Comparison of ENCODE assay signal across 9 cellular contexts in the genomic region with DNA sequence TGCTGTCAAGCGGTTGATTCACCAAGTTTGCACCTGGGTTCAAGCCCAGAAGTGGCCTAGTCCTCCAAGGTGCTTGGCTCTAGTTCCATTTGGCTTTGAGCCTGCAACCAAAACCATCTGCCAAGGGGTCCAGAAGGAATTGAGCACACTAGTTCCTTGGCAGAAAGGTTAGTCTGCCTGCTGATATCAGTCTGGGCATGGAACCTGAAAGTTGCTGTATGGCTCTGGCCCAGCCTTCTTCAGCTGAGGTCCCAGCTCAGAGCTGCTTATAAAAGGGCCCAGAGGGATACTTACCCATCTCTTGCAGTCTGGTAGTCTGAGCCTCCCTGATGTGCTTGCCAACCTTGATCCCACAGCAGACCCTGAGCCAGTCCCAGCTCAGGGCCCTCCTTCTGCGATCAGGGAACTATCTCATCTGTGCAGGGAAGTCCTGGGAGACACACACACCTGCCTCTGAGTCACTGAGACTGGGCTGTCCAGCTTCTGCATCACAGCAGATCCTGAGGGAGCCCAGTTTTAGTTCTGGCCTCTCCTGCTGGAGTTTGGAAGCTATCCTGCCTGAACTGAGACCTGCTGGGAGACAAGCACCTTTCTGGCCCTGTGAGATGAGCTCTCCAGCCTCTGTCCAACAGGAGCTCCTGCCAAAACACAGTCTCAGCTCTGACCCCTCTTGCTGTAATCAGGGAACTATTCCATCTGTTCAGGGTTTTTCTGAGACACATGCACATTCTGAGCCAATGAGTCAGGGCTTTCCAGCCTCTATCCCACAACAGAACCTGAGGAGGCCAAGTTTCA.
DNase-seq lines count a peak whose midpoint lies in the region; ATAC-seq, FAIRE-seq and TF ChIP-seq lines count a peak whose summit lies in the region.
"Had no signal": no experiment of that assay in that cellular context is flagged by ENCODE, and none has a peak within 500 bp of the region (broad histone marks: within the 10 kb centered on the region; RNA-seq: fewer than 3 reads in every experiment).

No MANE protein-coding gene starts in this region.

- ATAC-seq in HG02678 (IDR thresholded peaks at IDR 0.05; ENCODE audit: unreplicated experiment) (no peak), HG03159 (IDR thresholded peaks at IDR 0.05; ENCODE audit: unreplicated experiment) (no peak)

- H3K4me3 ChIP-seq in Peyer's patch: no peak overlapping the region

- H3K27ac ChIP-seq in Peyer's patch: no peak overlapping the region

- peak; percentile 44 for DNase-seq in NCI-H2196 (lab: John Stamatoyannopoulos, UW; ENCODE audit: unreplicated experiment)
- no peak for DNase-seq in NCI-H2196 treated with DMSO at 0.1 percent for 48 hours (lab: John Stamatoyannopoulos, UW; ENCODE audit: unreplicated experiment)
- peak; percentile 79 for DNase-seq in amniotic epithelial cell (ENCODE audit: low read depth)
- peak; percentile 93 for DNase-seq in islet precursor cell
- peak; percentile 73 for DNase-seq in urothelium cell line (ENCODE audit: low spot score)
- no peak for DNase-seq in Peyer's patch
- DNase-seq: stimulated activated CD8-positive, alpha-beta memory T cell treated with anti-CD3 and anti-CD28 coated beads, Interleukin-4, amount 100 ng/mL, for 48 hours had no signal

- H3K36me3 ChIP-seq in Peyer's patch: no peaks in the 10 kb centered on the region

- no peaks in the 10 kb centered on the region for H3K9me3 ChIP-seq in Peyer's patch

- FAIRE-seq in urothelium cell line (lab: Jason Lieb, UNC): no peak

- no peak for TF ChIP-seq POLR2A in Peyer's patch (IDR thresholded peaks at IDR 0.05)

- no peak for TF ChIP-seq CTCF in Peyer's patch (IDR thresholded peaks at IDR 0.05)

- no peaks in the 10 kb centered on the region for H3K27me3 ChIP-seq in Peyer's patch

- no peaks in the 10 kb centered on the region for H3K4me1 ChIP-seq in Peyer's patch

Comparison
In these comparisons a context has a peak if more than half of its experiments do, and no peak if none do; other contexts are left out.
1. DNase-seq: peak in NCI-H2196 (single experiment), amniotic epithelial cell (single experiment), islet precursor cell (single experiment) and urothelium cell line (single experiment); none in NCI-H2196 treated with DMSO at 0.1 percent for 48 hours (single experiment) and Peyer's patch (0 of 3).